ENCODE assay signal across 21 cellular contexts in the genomic region with DNA sequence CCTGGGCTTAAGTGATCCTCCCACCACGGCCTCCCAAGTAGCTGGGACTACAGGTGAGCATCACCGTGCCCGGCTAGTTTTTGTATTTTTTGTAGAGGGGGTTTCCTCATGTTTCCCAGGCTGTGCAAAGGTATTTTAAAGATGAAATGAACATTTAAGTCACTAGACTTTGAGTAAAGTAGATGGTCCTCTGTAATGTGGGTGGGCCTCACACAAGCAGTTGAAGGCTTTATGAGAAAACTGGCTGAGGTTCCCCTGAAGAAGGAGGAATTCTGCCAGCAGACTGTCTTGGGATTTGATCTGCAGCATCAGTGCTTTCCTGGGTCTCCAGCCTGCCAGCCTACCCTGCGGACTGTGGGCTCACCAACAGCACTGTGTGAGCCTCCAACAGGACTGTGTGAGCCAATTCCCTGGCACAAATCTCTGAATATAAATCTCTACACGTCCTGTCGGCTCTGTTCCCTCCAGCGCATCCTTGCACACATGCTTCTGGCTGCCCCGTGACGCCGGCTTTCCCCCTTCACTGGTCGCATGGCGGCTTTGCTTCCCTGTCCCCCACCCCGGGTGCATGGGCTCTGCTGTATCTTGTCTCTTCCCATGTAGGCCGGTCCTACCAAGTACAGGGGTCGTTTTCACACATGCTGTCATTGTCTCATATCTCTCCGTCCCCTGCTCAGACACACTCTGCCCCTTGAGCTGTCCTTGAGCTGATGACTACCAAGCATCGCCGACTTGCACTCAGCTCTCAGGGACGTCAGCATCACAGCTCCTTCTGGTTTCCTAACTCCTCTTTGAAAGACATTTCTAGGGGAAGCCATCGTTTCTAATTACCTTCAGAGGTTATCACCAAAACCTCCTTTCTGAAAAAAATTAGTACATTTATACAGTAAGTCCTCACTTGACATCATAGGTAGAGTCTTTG. TPM values are rescaled to one million over a fixed set of nuclear protein-coding genes. Genes with fewer than 3 reads are reported as not detected.
DNase-seq lines count a peak whose midpoint lies in the region; ATAC-seq and TF ChIP-seq lines count a peak whose summit lies in the region.
"Had no signal": no experiment of that assay in that cellular context is flagged by ENCODE, and none has a peak within 500 bp of the region (broad histone marks: within the 10 kb centered on the region; RNA-seq: fewer than 3 reads in every experiment).

No MANE protein-coding gene starts in this region.

- H2BK5ac ChIP-seq in neuronal stem cell (ENCODE audit: low read length): no peak overlapping the region

- no peak overlapping the region for H2BK12ac ChIP-seq in neuronal stem cell (ENCODE audit: low read length)

- H3K27ac ChIP-seq in GM23338 (ENCODE audit: low read depth) (no peak overlapping the region), neuronal stem cell (replicated peaks; ENCODE audit: low read length) (no peak overlapping the region), aorta (ENCODE audit: low read depth in 1 of 2, low read length in 2 of 2) (no peak overlapping the region)

- no peak overlapping the region for H3K4ac ChIP-seq in neuronal stem cell (ENCODE audit: low read length)

- H3K9me3 Mint-ChIP-seq in GM23338: no peaks in the 10 kb centered on the region
- H3K9me3 Mint-ChIP-seq: CD8-positive, alpha-beta memory T cell had no signal

- TF ChIP-seq CTCF in GM23338 (conservative IDR thresholded peaks at IDR 0.05; ENCODE audit: low read depth in 2 of 2) (no peak), BE2C (IDR thresholded peaks at IDR 0.05; ENCODE audit: low read depth, low read length) (no peak)

- H2AFZ ChIP-seq in GM23338 (peak overlapping the region; percentile 66; the same call in 1 of the 2 replicates), neuronal stem cell (ENCODE audit: low read length) (no peak overlapping the region)

- H3K27ac Mint-ChIP-seq in GM23338: no peak overlapping the region
- H3K27ac Mint-ChIP-seq in T-helper 17 cell: peak overlapping the region; percentile 60
- H3K27ac Mint-ChIP-seq: B cell; CD4-positive, CD25-positive, alpha-beta regulatory T cell; CD8-positive, alpha-beta memory T cell had no signal

- ATAC-seq in GM23338 (no peak), T-helper 17 cell (no peak), aorta (ENCODE audit: low FRiP score) (peak; percentile 36), GM19351 (IDR thresholded peaks at IDR 0.05; ENCODE audit: unreplicated experiment) (no peak), GM21381 (IDR thresholded peaks at IDR 0.05; ENCODE audit: unreplicated experiment) (no peak)
- ATAC-seq: GM12878, HCT116 had no signal

- intact Hi-C loops in aorta (cut with DNase I): no loop called here

- H2BK15ac ChIP-seq in neuronal stem cell (ENCODE audit: low read length): no peak overlapping the region

- no peaks in the 10 kb centered on the region for H3K79me2 ChIP-seq in GM23338 (replicated peaks; ENCODE audit: insufficient read depth)

- H3K36me3 ChIP-seq in GM23338 (ENCODE audit: insufficient read depth) (no peaks in the 10 kb centered on the region), neuronal stem cell (replicated peaks in 1 of 2; ENCODE audit: control insufficient read depth in 2 of 2, insufficient read depth in 2 of 2, low read length in 2 of 2) (no peaks in the 10 kb centered on the region), aorta (ENCODE audit: control insufficient read depth in 1 of 2, insufficient read depth in 2 of 2, low read length in 1 of 2) (no peaks in the 10 kb centered on the region), BE2C (no peaks in the 10 kb centered on the region)

- no peak overlapping the region for H2BK120ac ChIP-seq in neuronal stem cell (ENCODE audit: low read depth, low read length)

- H3K9ac ChIP-seq in neuronal stem cell (ENCODE audit: low read depth, low read length, poor library complexity): peak overlapping the region; percentile 13

- no peak overlapping the region for H3K14ac ChIP-seq in neuronal stem cell (ENCODE audit: low read length)

- no peak overlapping the region for H3K4me3 Mint-ChIP-seq in GM23338
- H3K4me3 Mint-ChIP-seq in T-helper 17 cell: no peak overlapping the region
- H3K4me3 Mint-ChIP-seq: B cell; CD4-positive, CD25-positive, alpha-beta regulatory T cell; CD8-positive, alpha-beta memory T cell had no signal

- no peaks in the 10 kb centered on the region for H3K27me3 ChIP-seq in GM23338 (ENCODE audit: insufficient read depth)
- H3K27me3 ChIP-seq in neuronal stem cell (ENCODE audit: control insufficient read depth in 3 of 3, insufficient read depth in 3 of 3, low read depth in 1 of 3, low read length in 3 of 3): peaks cover 0 to under 1% (median 0%) of the 10 kb centered on the region in 3 experiments
- no peaks in the 10 kb centered on the region for H3K27me3 ChIP-seq in aorta (ENCODE audit: control insufficient read depth in 1 of 2, insufficient read depth in 2 of 2, low read length in 1 of 2)
- H3K27me3 ChIP-seq in BE2C: no peaks in the 10 kb centered on the region

- no peaks in the 10 kb centered on the region for H3F3A ChIP-seq in GM23338 (replicated peaks; ENCODE audit: low read depth)

- H4K20me1 ChIP-seq in GM23338 (replicated peaks; ENCODE audit: insufficient read depth): no peaks in the 10 kb centered on the region

- H3K27me3 Mint-ChIP-seq in GM23338 (ENCODE audit: insufficient read depth, low read depth, poor library complexity) (peaks cover 2% of the 10 kb centered on the region), T-helper 17 cell (peaks cover 23% of the 10 kb centered on the region)

- H3K9me2 ChIP-seq in GM23338 (ENCODE audit: insufficient read depth): no peaks in the 10 kb centered on the region

- H3K9me3 ChIP-seq in T-helper 17 cell (ENCODE audit: control insufficient read depth, low read length, poor library complexity, severe bottlenecking) (no peaks in the 10 kb centered on the region), neuronal stem cell (replicated peaks in 1 of 2; ENCODE audit: control insufficient read depth in 2 of 2, insufficient read depth in 1 of 2, low read depth in 1 of 2, low read length in 2 of 2) (no peaks in the 10 kb centered on the region), aorta (ENCODE audit: control insufficient read depth, low read length) (no peaks in the 10 kb centered on the region), BE2C (no peaks in the 10 kb centered on the region; the same call in 1 of the 2 replicates)

- H3K23ac ChIP-seq in neuronal stem cell (ENCODE audit: low read depth, low read length, poor library complexity): peak overlapping the region; percentile 52

- H3K4me1 Mint-ChIP-seq in GM23338 (no peaks in the 10 kb centered on the region; the same call in 2 of the 3 replicates), T-helper 17 cell (peaks cover 2% of the 10 kb centered on the region)
- H3K4me1 Mint-ChIP-seq: B cell; CD4-positive, CD25-positive, alpha-beta regulatory T cell; CD8-positive, alpha-beta memory T cell had no signal

- H3K36me3 Mint-ChIP-seq in GM23338 (ENCODE audit: low read depth): no peaks in the 10 kb centered on the region
- H3K36me3 Mint-ChIP-seq in T-helper 17 cell (ENCODE audit: low read depth): peaks cover 2% of the 10 kb centered on the region
- H3K36me3 Mint-ChIP-seq: CD4-positive, CD25-positive, alpha-beta regulatory T cell; CD8-positive, alpha-beta memory T cell had no signal

- DNase-seq in GM23338 (ENCODE audit: low spot score) (no peak), T-helper 17 cell (no peak), neuronal stem cell (ENCODE audit: low spot score) (no peak), aorta (no peak), BE2C (no peak)
- DNase-seq: 8988T; C1 segment of cervical spinal cord; CD4-positive, CD25-positive, alpha-beta regulatory T cell; CD8-positive, alpha-beta memory T cell; COR-L47; DMS 273 treated with DMSO at 0.1 percent for 48 hours; DMS53; DND-41; EL; GOT3; H7 had no signal

- H3K4me2 ChIP-seq in GM23338 (no peak overlapping the region), neuronal stem cell (ENCODE audit: insufficient read depth, low read length, poor library complexity, severe bottlenecking) (no peak overlapping the region)

- no CpG with 5 or more reads among the region's 20 CpGs for WGBS in neuronal stem cell (ENCODE audit: extremely low coverage in 2 of 2, insufficient read length in 2 of 2, insufficient replicate concordance in 1 of 2), 2 donors
- 88 to 93% methylated on average over 20 of the region's 20 CpGs for WGBS in aorta, 2 donors

- H2AK5ac ChIP-seq in neuronal stem cell (ENCODE audit: low read depth, low read length): peak overlapping the region; percentile 57

- no peak overlapping the region for H3K18ac ChIP-seq in neuronal stem cell (ENCODE audit: low read length)

- no peak overlapping the region for H3K4me3 ChIP-seq in GM23338
- no peak overlapping the region for H3K4me3 ChIP-seq in neuronal stem cell (ENCODE audit: low read length in 2 of 2)
- no peak overlapping the region for H3K4me3 ChIP-seq in aorta (ENCODE audit: low read length in 2 of 2)
- no peak overlapping the region for H3K4me3 ChIP-seq in BE2C (ENCODE audit: low read depth, low read length)
- H3K4me3 ChIP-seq: GM12878 had no signal

- H3K4me1 ChIP-seq in GM23338 (ENCODE audit: insufficient read depth): no peaks in the 10 kb centered on the region
- H3K4me1 ChIP-seq in neuronal stem cell (ENCODE audit: control insufficient read depth in 2 of 2, insufficient read depth in 1 of 2, low read depth in 1 of 2, low read length in 2 of 2): peaks cover 0 to 2% of the 10 kb centered on the region in 2 donors
- no peaks in the 10 kb centered on the region for H3K4me1 ChIP-seq in aorta (ENCODE audit: control insufficient read depth in 1 of 2, insufficient read depth in 2 of 2, low read length in 2 of 2)
- peaks cover 9% of the 10 kb centered on the region for H3K4me1 ChIP-seq in BE2C

- H4K8ac ChIP-seq in neuronal stem cell (ENCODE audit: low read depth, low read length): no peak overlapping the region

- H4K91ac ChIP-seq in neuronal stem cell (ENCODE audit: low read depth, low read length, poor library complexity): no peak overlapping the region

- no peaks in the 10 kb centered on the region for H3K79me1 ChIP-seq in neuronal stem cell (ENCODE audit: low read depth, low read length)

TF ChIP-seq in GM23338, 12 proteins besides CTCF, POLR2A, EP300 and RAD21 (continues in another document):
- TF ChIP-seq CREB1 (CRISPR knock-in tag; IDR thresholded peaks at IDR 0.05; ENCODE audit: low read depth): no peak

RNA-seq across cellular contexts. Expression of gene RWDD4, which starts 46.4 kb away (rescaled TPM):
- total RNA-seq in GM23338 (2014; rRNA removed; shearing (Covaris generic)): 20.9 and 22.4 TPM in 2 replicates
- 28.9 and 29.8 TPM in 2 replicates for polyA plus RNA-seq in GM23338 (2016; fragmentation: Nextera tagmentation; extraction: Ambion mirVana)
- total RNA-seq in T-helper 17 cell: 10 to 100 TPM in 1 of 2 donors, 1 to 10 TPM in 1; 9.2 to 18.2 TPM
- polyA plus RNA-seq in neuronal stem cell (2013, experiment 1 of 2): 30.3 TPM
- polyA plus RNA-seq in neuronal stem cell (2013, experiment 2 of 2): 32.0 TPM
- 10 to 100 TPM; 17.3 to 20.2 TPM for total RNA-seq in aorta
- 10 to 100 TPM; 17.1 to 31.7 TPM for polyA plus RNA-seq in aorta
- polyA plus RNA-seq in BE2C (2012; ENCODE audit: insufficient read depth, insufficient read length, low read depth): 9.9 TPM

RNA-seq across cellular contexts. Expression of gene TRAPPC11, which starts 46.5 kb away (rescaled TPM):
- 31.4 and 42.7 TPM in 2 replicates for total RNA-seq in GM23338 (2014; rRNA removed; shearing (Covaris generic))
- polyA plus RNA-seq in GM23338 (2016; fragmentation: Nextera tagmentation; extraction: Ambion mirVana): 14.6 and 15.0 TPM in 2 replicates
- total RNA-seq in T-helper 17 cell: 10 to 100 TPM; 24.7 to 27.3 TPM
- 27.5 TPM for polyA plus RNA-seq in neuronal stem cell (2013, experiment 1 of 2)
- polyA plus RNA-seq in neuronal stem cell (2013, experiment 2 of 2): 29.5 TPM
- 10 to 100 TPM; 31.9 to 44.6 TPM for total RNA-seq in aorta
- polyA plus RNA-seq in aorta: 10 to 100 TPM in 1 of 2 donors, 1 to 10 TPM in 1; 7.4 to 16.6 TPM
- polyA plus RNA-seq in BE2C (2012; ENCODE audit: insufficient read depth, insufficient read length, low read depth): 12.9 TPM
